Comparison of ENCODE assay signal across 11 cellular contexts in genomic region chr7:1402791-1403755, GRCh38.
"Had no signal": no experiment of that assay in that cellular context is flagged by ENCODE, and none has a peak within 500 bp of the region (broad histone marks: within the 10 kb centered on the region; RNA-seq: fewer than 3 reads in every experiment).

No MANE protein-coding gene starts in this region.

- FAIRE-seq: endometrium, keratinocyte had no signal

- ATAC-seq: activated naive CD4-positive, alpha-beta T cell treated with anti-CD3 and anti-CD28 coated beads, Interleukin-2, amount 50 U/mL, for 72 hours; activated T-cell treated with anti-CD3 and anti-CD28 coated beads, Interleukin-2, amount 50 U/mL, for 4 hours had no signal

- DNase-seq: activated CD4-positive, alpha-beta memory T cell treated with anti-CD3 and anti-CD28 coated beads for 36 hours; activated effector memory CD4-positive, alpha-beta T cell treated with anti-CD3 and anti-CD28 coated beads, Interleukin-2, amount 50 U/mL, for 16 hours; activated T-cell treated with anti-CD3 and anti-CD28 coated beads, Interleukin-2, amount 50 U/mL, for 4 hours; stimulated activated CD4-positive, alpha-beta T cell treated with anti-CD3 and anti-CD28 coated beads, Interleukin-4, amount 100 ng/mL, for 4 hours; stomach had no signal

- H3K27ac ChIP-seq: esophagus muscularis mucosa, neutrophil, skin epidermis, stomach had no signal

- H3K36me3 Mint-ChIP-seq: activated CD4-positive, alpha-beta memory T cell treated with anti-CD3 and anti-CD28 coated beads for 36 hours had no signal

- H3K4me3 Mint-ChIP-seq: activated CD4-positive, alpha-beta memory T cell treated with anti-CD3 and anti-CD28 coated beads for 36 hours; activated T-cell treated with anti-CD3 and anti-CD28 coated beads, Interleukin-2, amount 50 U/mL, for 4 hours had no signal

- H3K4me3 ChIP-seq: esophagus muscularis mucosa, skin epidermis, stomach had no signal

- H3K27ac Mint-ChIP-seq: activated CD4-positive, alpha-beta memory T cell treated with anti-CD3 and anti-CD28 coated beads for 36 hours; activated naive CD4-positive, alpha-beta T cell treated with anti-CD3 and anti-CD28 coated beads, Interleukin-2, amount 50 U/mL, for 72 hours had no signal

- H3K9me3 ChIP-seq: neutrophil had no signal

- H3K36me3 ChIP-seq: esophagus muscularis mucosa, neutrophil, stomach had no signal
